ENCODE assay signal across 15 cellular contexts in the genomic region with DNA sequence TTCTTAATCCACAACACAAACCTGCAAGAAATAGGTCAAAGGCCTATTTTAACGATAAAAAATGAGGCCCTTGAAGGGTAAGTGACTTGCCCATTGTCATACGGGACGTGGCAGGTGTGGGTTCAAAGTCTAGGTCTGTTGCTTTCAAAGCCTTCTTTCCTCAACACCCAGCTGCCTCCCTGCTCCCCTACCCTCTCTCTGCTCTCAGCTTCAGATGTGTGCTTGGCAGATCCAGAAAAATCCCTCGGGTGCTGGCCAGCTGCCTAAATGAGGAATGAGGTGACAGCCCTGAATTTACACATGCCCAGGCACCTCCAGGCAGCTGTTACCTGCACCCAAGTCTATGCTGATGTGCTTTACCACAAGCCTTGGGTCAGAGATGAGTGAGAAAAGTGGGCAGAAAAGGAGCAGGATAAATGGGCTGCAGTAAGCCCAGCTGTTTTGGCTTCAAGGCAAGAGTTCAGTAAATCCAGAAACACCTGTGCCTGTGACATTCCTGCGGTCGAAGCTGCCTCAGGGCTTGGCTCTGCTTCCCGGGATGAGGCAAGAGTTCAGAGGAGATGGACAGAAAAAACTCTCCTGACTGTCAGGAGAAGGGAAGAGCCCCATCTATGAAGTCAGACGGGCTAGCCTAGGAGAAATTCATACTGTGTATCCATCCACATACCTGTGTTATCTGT. TPM values are rescaled to one million over a fixed set of nuclear protein-coding genes. Genes with fewer than 3 reads are reported as not detected.
DNase-seq lines count a peak whose midpoint lies in the region; ATAC-seq, FAIRE-seq and TF ChIP-seq lines count a peak whose summit lies in the region.
"Had no signal": no experiment of that assay in that cellular context is flagged by ENCODE, and none has a peak within 500 bp of the region (broad histone marks: within the 10 kb centered on the region; RNA-seq: fewer than 3 reads in every experiment).

No MANE protein-coding gene starts in this region.

- in situ Hi-C loops in Panc1 (cut with HindIII; ENCODE audit: low pct_unique_long_range_greater_than_20kb, low sequenced_read_pairs) = no loop called here

- FAIRE-seq in small intestine (lab: Jason Lieb, UNC) = no peak
- FAIRE-seq: GM19239, kidney had no signal

- intact Hi-C loops in Panc1 (cut with micrococcal nuclease; ENCODE audit: unreplicated experiment) (no loop called here), sigmoid colon (cut with DNase I) (no loop called here)

- POLR2A ChIA-PET in Panc1 (lab: Charles Lee) = interaction anchor here (0.5 kb wide), 1 partner anchor 39 kb away, joined by 3 read pairs; no protein-coding TSS in a partner anchor

- CTCF ChIA-PET in Panc1 (lab: Charles Lee) = interaction anchor here (0.5 to 1.3 kb wide), 2 partner anchors 51 to 255 kb away, joined by 3 read pairs; no protein-coding TSS in a partner anchor

- H3K4me3 ChIP-seq in Panc1 (ENCODE audit: low read depth in 2 of 2, low read length in 2 of 2) (no peak overlapping the region), fibroblast of villous mesenchyme (ENCODE audit: low read depth, low read length) (no peak overlapping the region), small intestine (ENCODE audit: low read depth in 1 of 2, low read length in 2 of 2) (no peak overlapping the region), sigmoid colon (no peak overlapping the region)

- H3K9me3 ChIP-seq in Panc1 (ENCODE audit: control insufficient read depth, insufficient read depth, low read depth, low read length) (no peaks in the 10 kb centered on the region), small intestine (ENCODE audit: control insufficient read depth, low read depth) (no peaks in the 10 kb centered on the region), sigmoid colon (no peaks in the 10 kb centered on the region)

- peak; percentile 34 for DNase-seq in DMS53 (lab: John Stamatoyannopoulos, UW)
- no peak for DNase-seq in DMS53 treated with DMSO at 0.1 percent for 48 hours (lab: John Stamatoyannopoulos, UW; ENCODE audit: unreplicated experiment)
- DNase-seq in Panc1 (ENCODE audit: low read depth, low spot score) = no peak
- DNase-seq in fibroblast of villous mesenchyme (ENCODE audit: low read depth) = peak; percentile 43
- DNase-seq in small intestine = peak; percentile 78
- DNase-seq in NCI-H187 (lab: John Stamatoyannopoulos, UW) = no peak
- no peak for DNase-seq in sigmoid colon
- no peak for DNase-seq in GM03348 (ENCODE audit: low spot score)
- DNase-seq: 8988T; activated naive CD4-positive, alpha-beta T cell treated with anti-CD3 and anti-CD28 coated beads, Interleukin-2, amount 10 ng/mL, durations not matched to agents 7 days and 5 days; kidney; naive thymus-derived CD8-positive, alpha-beta T cell; NCI-H1436 had no signal

- WGBS in small intestine, 3 donors = 16 to 41% (median 19%) methylated on average over 8 of the region's 8 CpGs
- 18 to 50% methylated on average over 8 of the region's 8 CpGs for WGBS in sigmoid colon, 2 donors

- no TSS peak for BruUV-seq in Panc1 (replicated peaks; lab: Mats Ljungman, UMichigan)

- TF ChIP-seq CTCF in Panc1 (IDR thresholded peaks at IDR 0.05) (no peak), fibroblast of villous mesenchyme (IDR thresholded peaks at IDR 0.05; ENCODE audit: insufficient read depth, low read depth, low read length) (no peak), sigmoid colon (IDR thresholded peaks at IDR 0.05) (no peak)

- H3K27ac ChIP-seq in Panc1 (ENCODE audit: low read length) (no peak overlapping the region), small intestine (ENCODE audit: low read depth in 1 of 2, low read length in 1 of 2) (peak overlapping the region in 1 of 2 donors; percentile 17), sigmoid colon (no peak overlapping the region)

- H3K36me3 ChIP-seq in Panc1 (ENCODE audit: control insufficient read depth, insufficient read depth, low read length) (no peaks in the 10 kb centered on the region), small intestine (ENCODE audit: control insufficient read depth in 2 of 2, insufficient read depth in 2 of 2, low read length in 2 of 2) (no peaks in the 10 kb centered on the region), sigmoid colon (no peaks in the 10 kb centered on the region)

- no peak for TF ChIP-seq POLR2A in sigmoid colon (IDR thresholded peaks at IDR 0.05)

- H3K4me1 ChIP-seq in Panc1 (ENCODE audit: control insufficient read depth, insufficient read depth, low read length) (0 out of 2 replicates have a peak, but pooled peaks cover 6% of the 10 kb centered on the region), small intestine (ENCODE audit: control insufficient read depth in 2 of 2, insufficient read depth in 1 of 2, low read depth in 1 of 2, low read length in 1 of 2) (no peaks in the 10 kb centered on the region), sigmoid colon (no peaks in the 10 kb centered on the region)

- no peak for TF ChIP-seq EP300 in sigmoid colon (IDR thresholded peaks at IDR 0.05)

- H3K27me3 ChIP-seq in Panc1 (ENCODE audit: control insufficient read depth, insufficient read depth, low read length) (no peaks in the 10 kb centered on the region), small intestine (ENCODE audit: control insufficient read depth in 2 of 2, insufficient read depth in 2 of 2, low read length in 2 of 2) (no peaks in the 10 kb centered on the region), sigmoid colon (no peaks in the 10 kb centered on the region)

- ATAC-seq in Panc1 = peak; percentile 56; the same call in 1 of the 2 replicates
- ATAC-seq: HCT116; naive thymus-derived CD8-positive, alpha-beta T cell had no signal

RNA-seq across cellular contexts. Expression of a gene that starts 49.9 kb away (rescaled TPM):
- total RNA-seq in Panc1 (2021; ENCODE audit: unreplicated experiment) (28.1 TPM), fibroblast of villous mesenchyme (2.6 and 3.9 TPM in 2 replicates), sigmoid colon (10 to 100 TPM; 10.2 to 23.4 (median 11.9) TPM)
- 21.1 TPM for polyA plus RNA-seq in Panc1 (2012; ENCODE audit: insufficient read length)
- polyA plus RNA-seq in small intestine (1 to 10 TPM in 1 of 3 donors, under 1 TPM in 2; 0.22 to 6.2 (median 0.81) TPM), sigmoid colon (1 to 10 TPM in 1 of 3 donors, under 1 TPM in 2; 0.23 to 3.4 (median 0.60) TPM)
- total RNA-seq: naive thymus-derived CD8-positive, alpha-beta T cell had no signal
- polyA plus RNA-seq: naive thymus-derived CD8-positive, alpha-beta T cell had no signal

Comparison
In these comparisons a context has a peak if more than half of its experiments do, and no peak if none do; other contexts are left out.
1. DNase-seq: peak in DMS53 (single experiment), fibroblast of villous mesenchyme (single experiment) and small intestine (single experiment); none in DMS53 treated with DMSO at 0.1 percent for 48 hours (single experiment), Panc1 (single experiment), NCI-H187 (0 of 2), sigmoid colon (single experiment) and GM03348 (single experiment).